In the genomic region with DNA sequence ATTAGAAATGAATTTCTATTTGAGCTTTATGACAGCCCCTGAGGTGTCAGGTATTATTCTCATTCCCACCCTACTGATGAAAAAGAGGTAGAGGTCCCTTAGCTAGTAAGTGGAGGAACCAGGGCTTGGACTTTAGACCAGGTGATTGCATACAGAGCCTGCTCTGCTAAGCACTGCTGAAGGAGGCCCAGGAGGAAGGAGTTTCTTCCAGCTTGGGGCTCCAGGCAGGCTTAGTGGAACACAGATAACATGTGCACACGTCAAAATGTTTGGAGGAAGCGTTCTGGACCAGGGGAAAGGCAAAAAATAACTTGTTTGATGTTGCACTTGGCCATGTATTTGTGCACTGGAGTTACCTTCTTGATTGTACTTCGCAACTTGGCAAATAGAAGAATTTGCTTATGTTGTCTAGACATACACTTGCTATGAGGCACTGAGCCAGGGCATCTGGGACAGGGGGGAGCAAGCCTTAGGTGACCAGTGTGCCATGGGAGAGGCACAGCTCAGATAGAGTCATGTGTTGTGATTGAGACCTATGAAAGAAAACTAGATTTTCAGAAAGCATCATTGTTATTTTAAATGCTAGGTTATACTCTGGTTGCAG, we compare ENCODE assay signal across 22 cellular contexts. TPM values are rescaled to one million over a fixed set of nuclear protein-coding genes. Genes with fewer than 3 reads are reported as not detected.
DNase-seq lines count a peak whose midpoint lies in the region; ATAC-seq, FAIRE-seq and TF ChIP-seq lines count a peak whose summit lies in the region.
"Had no signal": no experiment of that assay in that cellular context is flagged by ENCODE, and none has a peak within 500 bp of the region (broad histone marks: within the 10 kb centered on the region; RNA-seq: fewer than 3 reads in every experiment).

No MANE protein-coding gene starts in this region.

- H3K9me3 ChIP-seq in mammary epithelial cell (replicated peaks; ENCODE audit: insufficient read depth, low read length) (no peaks in the 10 kb centered on the region), smooth muscle cell (replicated peaks; ENCODE audit: low read depth) (no peaks in the 10 kb centered on the region), neural progenitor cell (ENCODE audit: low read depth) (no peaks in the 10 kb centered on the region), kidney (ENCODE audit: control insufficient read depth in 1 of 2, low read length in 2 of 2) (no peaks in the 10 kb centered on the region)
- H3K9me3 ChIP-seq: BLaER1 had no signal

- H3K27ac Mint-ChIP-seq in MCF 10A (ENCODE audit: low read depth, unreplicated experiment) (peak overlapping the region; percentile 96), neural progenitor cell (no peak overlapping the region)

- H3K27ac ChIP-seq in mammary epithelial cell (ENCODE audit: insufficient read depth, low read depth, low read length) (no peak overlapping the region), smooth muscle cell (ENCODE audit: low read depth) (peak overlapping the region; percentile 95), neural progenitor cell (no peak overlapping the region), kidney (ENCODE audit: low read depth in 2 of 2, low read length in 2 of 2) (no peak overlapping the region)
- H3K27ac ChIP-seq: BLaER1, HL-60 had no signal

- 95% methylated on average over 3 of the region's 3 CpGs for WGBS in mammary epithelial cell (ENCODE audit: low coverage, missing lambda C conversion rate)
- 64% methylated on average over 3 of the region's 3 CpGs for WGBS in smooth muscle cell (ENCODE audit: low lambda C conversion rate)

- H3K4me1 ChIP-seq in mammary epithelial cell (ENCODE audit: insufficient read depth, low read length) (peaks cover 16% of the 10 kb centered on the region), smooth muscle cell (ENCODE audit: low read depth) (peaks cover 12% of the 10 kb centered on the region), neural progenitor cell (no peaks in the 10 kb centered on the region), kidney (ENCODE audit: control insufficient read depth in 1 of 2, insufficient read depth in 1 of 2, low read depth in 1 of 2, low read length in 2 of 2) (peaks cover 0 to 3% of the 10 kb centered on the region in 2 donors)

- H3K36me3 Mint-ChIP-seq in MCF 10A (ENCODE audit: insufficient read depth, unreplicated experiment) (peaks cover 20% of the 10 kb centered on the region), neural progenitor cell (peaks cover 12% of the 10 kb centered on the region)

- in situ Hi-C loops in mammary epithelial cell (cut with MboI; ENCODE audit: low sequenced_read_pairs in 2 of 2), result no loop called here

- H3K9ac ChIP-seq in mammary epithelial cell (ENCODE audit: insufficient read depth, low read length), result no peak overlapping the region
- no peak overlapping the region for H3K9ac ChIP-seq in smooth muscle cell (ENCODE audit: low read depth)
- no peak overlapping the region for H3K9ac ChIP-seq in neural progenitor cell
- H3K9ac ChIP-seq in kidney (ENCODE audit: low read length in 2 of 2), result no peak overlapping the region
- H3K9ac ChIP-seq: BLaER1 had no signal

- no peak for TF ChIP-seq POLR2A in erythroblast (IDR thresholded peaks at IDR 0.05; ENCODE audit: low read length)

- H4K20me1 ChIP-seq in mammary epithelial cell (ENCODE audit: insufficient read depth, low read length) (no peaks in the 10 kb centered on the region), smooth muscle cell (ENCODE audit: low read depth) (no peaks in the 10 kb centered on the region), neural progenitor cell (ENCODE audit: low read depth) (no peaks in the 10 kb centered on the region)
- H4K20me1 ChIP-seq: BLaER1 had no signal

- H3K4me3 ChIP-seq in mammary epithelial cell (replicated peaks in 1 of 3; ENCODE audit: insufficient read depth in 1 of 3, low read depth in 2 of 3, low read length in 3 of 3) (no peak overlapping the region), smooth muscle cell (no peak overlapping the region), neural progenitor cell (no peak overlapping the region), kidney (ENCODE audit: low read length in 2 of 2) (no peak overlapping the region)
- H3K4me3 ChIP-seq: BLaER1, GM12878 had no signal

- dilution Hi-C loops in mammary epithelial cell (cut with HindIII; ENCODE audit: low sequenced_read_pairs), result no loop called here

- FAIRE-seq in kidney (lab: Jason Lieb, UNC), result no peak
- FAIRE-seq: G401.6, GM12878, HTR-8/SVneo had no signal

- H3K4me1 Mint-ChIP-seq in MCF 10A (ENCODE audit: insufficient read depth, unreplicated experiment), result peaks cover 23% of the 10 kb centered on the region
- H3K4me1 Mint-ChIP-seq in neural progenitor cell, result peaks cover 5% of the 10 kb centered on the region

- TF ChIP-seq CTCF in MCF 10A (IDR thresholded peaks at IDR 0.05; ENCODE audit: unreplicated experiment) (no peak), mammary epithelial cell (conservative IDR thresholded peaks at IDR 0.05 in 1 of 2, IDR thresholded peaks at IDR 0.05 in 1 of 2; ENCODE audit: extremely low read depth in 1 of 2, insufficient read depth in 1 of 2, low read depth in 1 of 2, low read length in 2 of 2) (no peak), smooth muscle cell (IDR thresholded peaks at IDR 0.05; ENCODE audit: borderline replicate concordance, insufficient read depth, poor library complexity, severe bottlenecking) (no peak), neural progenitor cell (IDR thresholded peaks at IDR 0.05) (no peak), kidney (IDR thresholded peaks at IDR 0.05; ENCODE audit: borderline replicate concordance, extremely low read depth, insufficient read depth) (no peak)

- H3K9me3 Mint-ChIP-seq in MCF 10A (ENCODE audit: unreplicated experiment) (no peaks in the 10 kb centered on the region), neural progenitor cell (no peaks in the 10 kb centered on the region)

- no peak overlapping the region for H3K4me2 ChIP-seq in mammary epithelial cell (ENCODE audit: insufficient read depth, low read depth, low read length)
- no peak overlapping the region for H3K4me2 ChIP-seq in smooth muscle cell
- H3K4me2 ChIP-seq in neural progenitor cell, result no peak overlapping the region
- H3K4me2 ChIP-seq: BLaER1 had no signal

- POLR2A ChIA-PET in MCF 10A (lab: Yijun Ruan, JAX), result interaction anchor here (0.7 to 2.1 kb wide), 6 partner anchors 18 to 195 kb away, joined by 3 to 31 read pairs (median 7); a partner anchor contains a TSS

- BruUV-seq in MCF 10A (replicated peaks; lab: Mats Ljungman, UMichigan) (no TSS peak), mammary epithelial cell (replicated peaks; lab: Mats Ljungman, UMichigan) (no TSS peak)

- CTCF ChIA-PET in MCF 10A (lab: Yijun Ruan, JAX) (interaction anchor here (0.6 to 1.3 kb wide), 6 partner anchors 12 to 543 kb away, joined by 3 to 5 read pairs (median 4); no protein-coding TSS in a partner anchor), mammary epithelial cell (lab: Charles Lee; ENCODE audit: low non-redundant PET) (no interaction called here)

- intact Hi-C loops in MCF 10A (cut with micrococcal nuclease), result no loop called here
- intact Hi-C loops in mammary epithelial cell (cut with micrococcal nuclease), result no loop called here
- intact Hi-C loops in left colon (cut with DNase I, micrococcal nuclease), result no loop called here
- intact Hi-C loops in kidney (cut with DNase I), result no loop called here

- DNase-seq in MCF 10A (ENCODE audit: unreplicated experiment) (no peak), mammary epithelial cell (no peak), erythroblast (lab: John Stamatoyannopoulos, UW) (peak; percentile 65 to 79), left colon (no peak), smooth muscle cell (lab: John Stamatoyannopoulos, UW; ENCODE audit: unreplicated experiment) (no peak), GM19240 (ENCODE audit: insufficient read length, low spot score) (no peak), neural progenitor cell (ENCODE audit: low spot score) (no peak), kidney (no peak)
- DNase-seq: 8988T, DND-41, GOT3, NCI-H1417 treated with DMSO at 0.1 percent for 48 hours, NCI-H1930, NCI-H2171, NCI-H446 treated with DMSO at 0.1 percent for 48 hours, NCI-H774 had no signal

- H3F3A ChIP-seq in smooth muscle cell (ENCODE audit: low read depth) (peaks cover 10% of the 10 kb centered on the region), neural progenitor cell (ENCODE audit: low read depth) (no peaks in the 10 kb centered on the region)

- H3K36me3 ChIP-seq in mammary epithelial cell (ENCODE audit: insufficient read depth, low read length), result no peaks in the 10 kb centered on the region
- H3K36me3 ChIP-seq in smooth muscle cell (ENCODE audit: low read depth), result no peaks in the 10 kb centered on the region
- no peaks in the 10 kb centered on the region for H3K36me3 ChIP-seq in neural progenitor cell
- peaks cover 6 to 11% of the 10 kb centered on the region in 2 donors for H3K36me3 ChIP-seq in kidney (ENCODE audit: control insufficient read depth in 1 of 2, insufficient read depth in 2 of 2, low read length in 2 of 2)

- no peak overlapping the region for H2AFZ ChIP-seq in mammary epithelial cell (ENCODE audit: low read depth, low read length)
- H2AFZ ChIP-seq in smooth muscle cell (ENCODE audit: low read depth), result no peak overlapping the region
- no peak overlapping the region for H2AFZ ChIP-seq in neural progenitor cell (replicated peaks)

- H3K27me3 ChIP-seq in mammary epithelial cell (ENCODE audit: insufficient read depth, low read length), result no peaks in the 10 kb centered on the region
- H3K27me3 ChIP-seq in smooth muscle cell (ENCODE audit: low read depth), result no peaks in the 10 kb centered on the region
- no peaks in the 10 kb centered on the region for H3K27me3 ChIP-seq in neural progenitor cell
- H3K27me3 ChIP-seq: BLaER1 had no signal

- peak; percentile 52 for ATAC-seq in left colon
- ATAC-seq: Panc1 had no signal

- H3K27me3 Mint-ChIP-seq in MCF 10A (ENCODE audit: insufficient read depth, unreplicated experiment), result no peaks in the 10 kb centered on the region
- peaks cover 2% of the 10 kb centered on the region for H3K27me3 Mint-ChIP-seq in neural progenitor cell (ENCODE audit: insufficient read depth, low read depth)

- no peaks in the 10 kb centered on the region for H3K79me2 ChIP-seq in mammary epithelial cell (ENCODE audit: insufficient read depth, low read length)
- H3K79me2 ChIP-seq in smooth muscle cell (ENCODE audit: low read depth), result no peaks in the 10 kb centered on the region
- no peaks in the 10 kb centered on the region for H3K79me2 ChIP-seq in neural progenitor cell (ENCODE audit: low read depth)

- H3K4me3 Mint-ChIP-seq in MCF 10A (ENCODE audit: unreplicated experiment) (no peak overlapping the region), neural progenitor cell (no peak overlapping the region)

RNA-seq across cellular contexts. Expression of a gene that starts 22.4 kb away (rescaled TPM):
- total RNA-seq in MCF 10A (2022), result 18.7 and 21.0 TPM in 2 replicates
- 10 to 100 TPM; 14.7 to 17.2 TPM for total RNA-seq in mammary epithelial cell
- 11.9 TPM for polyA plus RNA-seq in mammary epithelial cell
- 71.8 TPM for polyA minus RNA-seq in mammary epithelial cell
- 10 to 100 TPM; 18.8 to 21.6 TPM for total RNA-seq in left colon
- 17.3 and 17.4 TPM in 2 replicates for total RNA-seq in smooth muscle cell
- 13.2 and 13.4 TPM in 2 replicates for polyA plus RNA-seq in smooth muscle cell
- 31.8 and 48.0 TPM in 2 replicates for total RNA-seq in neural progenitor cell (ENCODE audit: low replicate concordance)
- total RNA-seq in kidney, result 59.2 TPM
- 18.4 TPM for polyA plus RNA-seq in kidney (ENCODE audit: insufficient read depth, low read depth, low replicate concordance)

RNA-seq across cellular contexts. Expression of a gene that starts 22.7 kb away (rescaled TPM):
- 30.6 and 35.8 TPM in 2 replicates for total RNA-seq in MCF 10A (2022)
- 10 to 100 TPM; 35.0 to 35.8 TPM for total RNA-seq in mammary epithelial cell
- 20.6 TPM for polyA plus RNA-seq in mammary epithelial cell
- polyA minus RNA-seq in mammary epithelial cell, result 35.2 TPM
- 10 to 100 TPM; 21.8 to 23.6 TPM for total RNA-seq in left colon
- total RNA-seq in smooth muscle cell, result 23.1 and 28.9 TPM in 2 replicates
- 26.5 and 26.8 TPM in 2 replicates for polyA plus RNA-seq in smooth muscle cell
- total RNA-seq in neural progenitor cell (ENCODE audit: low replicate concordance), result 35.0 and 46.3 TPM in 2 replicates
- total RNA-seq in kidney, result 35.1 TPM
- polyA plus RNA-seq in kidney (ENCODE audit: insufficient read depth, low read depth, low replicate concordance), result 25.4 TPM

RNA-seq across cellular contexts. Expression of a gene that starts 34.0 kb away (rescaled TPM):
- total RNA-seq in MCF 10A (2022) (0.22 TPM in 1 of 2 replicates, not detected in the other), mammary epithelial cell (under 1 TPM; under 0.01 to 0.99 TPM), left colon (under 1 TPM; 0.56 to 0.58 TPM), smooth muscle cell (0.09 and 0.76 TPM in 2 replicates), neural progenitor cell (ENCODE audit: low replicate concordance) (0.13 and 0.22 TPM in 2 replicates), kidney (3.5 TPM)
- polyA plus RNA-seq in mammary epithelial cell (0.23 TPM), smooth muscle cell (0.90 TPM in 1 of 2 replicates, not detected in the other), kidney (ENCODE audit: insufficient read depth, low read depth, low replicate concordance) (1.2 TPM)
- not detected for polyA minus RNA-seq in mammary epithelial cell

Comparison
In these comparisons a context has a peak if more than half of its experiments do, and no peak if none do; other contexts are left out.
1. DNase-seq: peak in erythroblast (2 of 2); none in MCF 10A (single experiment), mammary epithelial cell (single experiment), left colon (0 of 2), smooth muscle cell (single experiment), GM19240 (single experiment), neural progenitor cell (single experiment) and kidney (single experiment).